Comparison of ENCODE assay signal across 19 cellular contexts in the genomic region with DNA sequence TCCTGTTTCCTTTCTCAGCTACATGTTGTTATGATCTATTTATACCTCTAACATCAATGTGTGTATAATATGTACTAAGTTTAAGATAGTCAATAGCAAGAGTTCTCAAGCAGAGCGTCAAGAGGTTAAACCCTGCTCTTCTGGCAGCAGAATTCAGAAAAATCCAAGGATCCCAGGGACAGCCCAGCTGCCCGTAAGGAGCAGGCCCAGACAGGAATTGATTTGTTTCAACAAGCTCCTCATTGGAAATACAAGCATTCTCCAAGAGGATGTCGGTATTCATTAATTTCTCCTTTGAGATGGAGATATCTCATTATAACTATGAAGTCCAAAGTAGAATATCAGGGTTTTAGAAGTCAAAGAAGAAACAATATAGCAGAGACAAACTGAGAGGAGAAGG. TPM values are rescaled to one million over a fixed set of nuclear protein-coding genes. Genes with fewer than 3 reads are reported as not detected.
DNase-seq lines count a peak whose midpoint lies in the region; ATAC-seq, FAIRE-seq and TF ChIP-seq lines count a peak whose summit lies in the region.
"Had no signal": no experiment of that assay in that cellular context is flagged by ENCODE, and none has a peak within 500 bp of the region (broad histone marks: within the 10 kb centered on the region; RNA-seq: fewer than 3 reads in every experiment).

No MANE protein-coding gene starts in this region.

- FAIRE-seq in small intestine (lab: Jason Lieb, UNC), result no peak
- FAIRE-seq: GM12892, GM19239, K562 had no signal

- H3K36me3 ChIP-seq in RWPE2 (ENCODE audit: low read depth) (no peaks in the 10 kb centered on the region), ectodermal cell (ENCODE audit: control insufficient read depth, insufficient read depth, low read length) (no peaks in the 10 kb centered on the region), small intestine (ENCODE audit: control insufficient read depth in 2 of 2, insufficient read depth in 2 of 2, low read length in 2 of 2) (no peaks in the 10 kb centered on the region)
- H3K36me3 ChIP-seq: BLaER1 treated with 17β-estradiol and CSF1 and Interleukin-3, amounts not matched to agents 10 nM and 100 nM had no signal

- WGBS in ectodermal cell, 2 experiments, result 47 to 56% methylated on average over 3 of the region's 3 CpGs
- WGBS in small intestine, 3 donors, result 71 to 87% (median 86%) methylated on average over 3 of the region's 3 CpGs

- H3K36me3 Mint-ChIP-seq in nephron (ENCODE audit: low read depth), result no peaks in the 10 kb centered on the region

- H3K4me1 Mint-ChIP-seq in nephron, result peaks cover 43% of the 10 kb centered on the region

- peaks cover 19% of the 10 kb centered on the region for H3K4me1 ChIP-seq in RWPE2 (ENCODE audit: insufficient read depth, poor library complexity, severe bottlenecking)
- H3K4me1 ChIP-seq in ectodermal cell (ENCODE audit: control insufficient read depth, insufficient read depth, low read length), result peaks cover 66% of the 10 kb centered on the region
- no peaks in the 10 kb centered on the region for H3K4me1 ChIP-seq in small intestine (ENCODE audit: control insufficient read depth in 2 of 2, insufficient read depth in 1 of 2, low read depth in 1 of 2, low read length in 1 of 2)
- H3K4me1 ChIP-seq: BLaER1 treated with 17β-estradiol and CSF1 and Interleukin-3, amounts not matched to agents 10 nM and 100 nM had no signal

- peak overlapping the region in 2 of 3 experiments; percentile 46 to 73 for H3K27ac Mint-ChIP-seq in nephron

- H3K27me3 ChIP-seq in RWPE2 (ENCODE audit: insufficient read depth, poor library complexity, severe bottlenecking) (no peaks in the 10 kb centered on the region), ectodermal cell (ENCODE audit: control insufficient read depth, insufficient read depth, low read length, poor library complexity, severe bottlenecking) (no peaks in the 10 kb centered on the region), small intestine (ENCODE audit: control insufficient read depth in 2 of 2, insufficient read depth in 2 of 2, low read length in 2 of 2) (no peaks in the 10 kb centered on the region)
- H3K27me3 ChIP-seq: BLaER1 treated with 17β-estradiol and CSF1 and Interleukin-3, amounts not matched to agents 10 nM and 100 nM had no signal

- no peaks in the 10 kb centered on the region for H3K27me3 Mint-ChIP-seq in nephron (ENCODE audit: low read depth)

- H3K9me3 ChIP-seq in RWPE2 (ENCODE audit: severe bottlenecking), result no peaks in the 10 kb centered on the region
- H3K9me3 ChIP-seq in ectodermal cell (ENCODE audit: control insufficient read depth, low read length), result no peaks in the 10 kb centered on the region
- no peaks in the 10 kb centered on the region for H3K9me3 ChIP-seq in small intestine (ENCODE audit: control insufficient read depth, low read depth)
- H3K9me3 ChIP-seq: BLaER1 treated with 17β-estradiol and CSF1 and Interleukin-3, amounts not matched to agents 10 nM and 100 nM had no signal

- ATAC-seq in RWPE2 (ENCODE audit: low read depth), result peak; percentile 89
- ATAC-seq: K562 had no signal

- H3K4me3 Mint-ChIP-seq in nephron, result no peak overlapping the region

- TF ChIP-seq CTCF in RWPE2 (IDR thresholded peaks at IDR 0.05; ENCODE audit: poor library complexity, severe bottlenecking), result no peak
- no peak for TF ChIP-seq CTCF in nephron (IDR thresholded peaks at IDR 0.05; ENCODE audit: unreplicated experiment in 3 of 3)

- no peaks in the 10 kb centered on the region for H3K9me3 Mint-ChIP-seq in nephron

- peak overlapping the region; percentile 6 for H3K27ac ChIP-seq in RWPE2 (ENCODE audit: poor library complexity, severe bottlenecking)
- H3K27ac ChIP-seq in ectodermal cell (ENCODE audit: insufficient read depth, low read depth, low read length, poor library complexity, severe bottlenecking), result peak overlapping the region; percentile 36
- H3K27ac ChIP-seq in small intestine (ENCODE audit: low read depth in 1 of 2, low read length in 1 of 2), result no peak overlapping the region
- H3K27ac ChIP-seq: 22Rv1; BLaER1 treated with 17β-estradiol and CSF1 and Interleukin-3, amounts not matched to agents 10 nM and 100 nM; GM23248 had no signal

- H3K4me3 ChIP-seq in RWPE2 (ENCODE audit: severe bottlenecking) (no peak overlapping the region), ectodermal cell (ENCODE audit: insufficient read depth, low read depth, low read length) (no peak overlapping the region), small intestine (ENCODE audit: low read depth in 1 of 2, low read length in 2 of 2) (no peak overlapping the region)
- H3K4me3 ChIP-seq: BLaER1 treated with 17β-estradiol and CSF1 and Interleukin-3, amounts not matched to agents 10 nM and 100 nM; GM23248; K562 had no signal

- DNase-seq in DMS 273 (lab: John Stamatoyannopoulos, UW; ENCODE audit: unreplicated experiment) (peak; percentile 58), DMS 273 treated with DMSO at 0.1 percent for 48 hours (lab: John Stamatoyannopoulos, UW) (no peak), RWPE2 (ENCODE audit: low spot score) (no peak), T-helper 2 cell (no peak), small intestine (no peak), NOMO-1 treated with DMSO at 0.1 percent for 48 hours (lab: John Stamatoyannopoulos, UW; ENCODE audit: unreplicated experiment) (no peak)
- DNase-seq: DMS53, GM23248, NCI-H1048, NCI-H146, NCI-H748 treated with DMSO at 0.1 percent for 48 hours, SHP77 treated with DMSO at 0.1 percent for 48 hours had no signal

RNA-seq across cellular contexts. Expression of a gene that starts 14.9 kb away (rescaled TPM):
- polyA plus RNA-seq in ectodermal cell (2013, experiment 1 of 4), result 83.2 TPM
- polyA plus RNA-seq in ectodermal cell (2013, experiment 2 of 4), result 96.7 TPM
- polyA plus RNA-seq in ectodermal cell (2013, experiment 3 of 4), result 35.9 TPM
- 44.4 TPM for polyA plus RNA-seq in ectodermal cell (2013, experiment 4 of 4)
- polyA plus RNA-seq in small intestine, result 1 to 10 TPM in 1 of 3 donors, under 1 TPM in 1, not detected in 1; 0.54 to 1.7 TPM

Comparison
In these comparisons a context has a peak if more than half of its experiments do, and no peak if none do; other contexts are left out.
1. H3K27ac ChIP-seq: peak in RWPE2 (single experiment) and ectodermal cell (single experiment); none in small intestine (0 of 2).